17 cellular contexts compared by ENCODE assay signal in genomic region chr2:239346676-239347075, GRCh38. TPM values are rescaled to one million over a fixed set of nuclear protein-coding genes. Genes with fewer than 3 reads are reported as not detected.
DNase-seq lines count a peak whose midpoint lies in the region; ATAC-seq, FAIRE-seq and TF ChIP-seq lines count a peak whose summit lies in the region.
"Had no signal": no experiment of that assay in that cellular context is flagged by ENCODE, and none has a peak within 500 bp of the region (broad histone marks: within the 10 kb centered on the region; RNA-seq: fewer than 3 reads in every experiment).

No MANE protein-coding gene starts in this region.

- H3K18ac ChIP-seq in mesendoderm (ENCODE audit: low read length) = no peak overlapping the region

- no peak overlapping the region for H2AK5ac ChIP-seq in mesendoderm (ENCODE audit: low read length)

- ATAC-seq in HepG2 = no peak
- no peak for ATAC-seq in right lobe of liver
- no peak for ATAC-seq in HG02678 (IDR thresholded peaks at IDR 0.05; ENCODE audit: unreplicated experiment)

- no peak overlapping the region for H2AFZ ChIP-seq in HepG2 (ENCODE audit: low read length)

- no peak overlapping the region for H4K5ac ChIP-seq in mesendoderm (ENCODE audit: low read length)

- no peak overlapping the region for H3K56ac ChIP-seq in mesendoderm (ENCODE audit: low read length)

- in situ Hi-C loops in HepG2 (cut with HindIII; ENCODE audit: extremely low pct_ligation_motif_present, low pct_unique_long_range_greater_than_20kb) = no loop called here

- H3K27ac ChIP-seq in HepG2 (ENCODE audit: extremely low read length, insufficient read depth, low read length) = no peak overlapping the region
- H3K27ac ChIP-seq in right lobe of liver = no peak overlapping the region
- H3K27ac ChIP-seq in mesendoderm (ENCODE audit: low read depth, low read length) = no peak overlapping the region
- peak overlapping the region; percentile 83 for H3K27ac ChIP-seq in rectal smooth muscle tissue (ENCODE audit: low read depth, low read length)
- H3K27ac ChIP-seq: 22Rv1, BLaER1 had no signal

- no TSS peak for BruUV-seq in HepG2 (replicated peaks; lab: Mats Ljungman, UMichigan)

- no peak overlapping the region for H3K4me3 ChIP-seq in HepG2 (replicated peaks in 1 of 3; ENCODE audit: insufficient read depth in 1 of 3, low read depth in 2 of 3, low read length in 3 of 3)
- H3K4me3 ChIP-seq in right lobe of liver = no peak overlapping the region
- H3K4me3 ChIP-seq in mesendoderm (ENCODE audit: low read length) = no peak overlapping the region
- H3K4me3 ChIP-seq in rectal smooth muscle tissue (ENCODE audit: low read length) = peak overlapping the region; percentile 51
- H3K4me3 ChIP-seq: BLaER1 had no signal

- no peak overlapping the region for H2BK15ac ChIP-seq in mesendoderm (replicated peaks; ENCODE audit: low read depth)

- no peaks in the 10 kb centered on the region for H3K9me3 ChIP-seq in HepG2 (ENCODE audit: low read length)
- H3K9me3 ChIP-seq in right lobe of liver = no peaks in the 10 kb centered on the region
- H3K9me3 ChIP-seq: BLaER1, Caco-2 had no signal

- POLR2A ChIA-PET in HepG2 (lab: Yijun Ruan, JAX) = no interaction called here

- CTCF ChIA-PET in HepG2 (lab: Yijun Ruan, JAX; ENCODE audit: low intra/inter-chr PET ratio, low total read pairs) = no interaction called here

- H3K79me2 ChIP-seq in HepG2 (ENCODE audit: insufficient read depth, low read length) (peaks cover 25% of the 10 kb centered on the region), mesendoderm (ENCODE audit: control insufficient read depth, insufficient read depth, low read length) (peaks cover 23% of the 10 kb centered on the region)

- H3K4me1 ChIP-seq in HepG2 (ENCODE audit: insufficient read depth, low read length) (no peaks in the 10 kb centered on the region), right lobe of liver (no peaks in the 10 kb centered on the region), mesendoderm (ENCODE audit: control insufficient read depth, low read depth, low read length) (no peaks in the 10 kb centered on the region), rectal smooth muscle tissue (ENCODE audit: control insufficient read depth, insufficient read depth, low read length) (peaks cover 46% of the 10 kb centered on the region)
- H3K4me1 ChIP-seq: Caco-2 had no signal

- H3K4me2 ChIP-seq in HepG2 (ENCODE audit: low read depth, low read length) (no peak overlapping the region), mesendoderm (ENCODE audit: low read length) (no peak overlapping the region)
- H3K4me2 ChIP-seq: BLaER1 had no signal

- no peaks in the 10 kb centered on the region for H3K27me3 ChIP-seq in HepG2 (ENCODE audit: control insufficient read depth in 1 of 2, insufficient read depth in 2 of 2, low read length in 2 of 2)
- H3K27me3 ChIP-seq in right lobe of liver = no peaks in the 10 kb centered on the region
- H3K27me3 ChIP-seq in mesendoderm (ENCODE audit: insufficient read depth, low read length, poor library complexity) = no peaks in the 10 kb centered on the region
- H3K27me3 ChIP-seq in rectal smooth muscle tissue (ENCODE audit: control insufficient read depth, insufficient read depth, low read length) = no peaks in the 10 kb centered on the region
- H3K27me3 ChIP-seq: BLaER1 had no signal

- no peak overlapping the region for H2BK120ac ChIP-seq in mesendoderm (ENCODE audit: low read depth, low read length)

- FAIRE-seq in HepG2 (lab: Jason Lieb, UNC) (peak; percentile 85), urothelium cell line (lab: Jason Lieb, UNC) (peak; percentile 95)
- FAIRE-seq: GM19239 had no signal

- TF ChIP-seq POLR2A in HepG2 (IDR thresholded peaks at IDR 0.05; ENCODE audit: insufficient read depth in 1 of 2, low read depth in 2 of 2, low read length in 2 of 2) = no peak
- TF ChIP-seq POLR2A in right lobe of liver (IDR thresholded peaks at IDR 0.05) = no peak

- H3K36me3 ChIP-seq in HepG2 (replicated peaks in 1 of 2; ENCODE audit: control insufficient read depth in 1 of 2, insufficient read depth in 2 of 2, low read length in 2 of 2) (peaks cover 8 to 21% of the 10 kb centered on the region in 2 experiments), right lobe of liver (peaks cover 0 to 3% (median 0%) of the 10 kb centered on the region in 4 donors), mesendoderm (ENCODE audit: control insufficient read depth, insufficient read depth, low read length) (no peaks in the 10 kb centered on the region), rectal smooth muscle tissue (ENCODE audit: control insufficient read depth, insufficient read depth, low read length) (no peaks in the 10 kb centered on the region)

- H3K9ac ChIP-seq in HepG2 (ENCODE audit: insufficient read depth, low read depth, low read length) = no peak overlapping the region
- no peak overlapping the region for H3K9ac ChIP-seq in mesendoderm (ENCODE audit: low read length)
- H3K9ac ChIP-seq in rectal smooth muscle tissue (ENCODE audit: low read length) = no peak overlapping the region
- H3K9ac ChIP-seq: BLaER1 had no signal

- no peak overlapping the region for H3K4ac ChIP-seq in mesendoderm (ENCODE audit: low read depth, low read length)

- H4K20me1 ChIP-seq in HepG2 (ENCODE audit: insufficient read depth, low read length) = peaks cover 9% of the 10 kb centered on the region; the same call in 1 of the 2 replicates

- TF ChIP-seq EP300 in HepG2 (IDR thresholded peaks at IDR 0.05; ENCODE audit: low read depth in 2 of 2, low read length in 2 of 2) (no peak), HepG2 (CRISPR knock-in tag; IDR thresholded peaks at IDR 0.05; ENCODE audit: borderline replicate concordance) (no peak)

- intact Hi-C loops in HepG2 (cut with micrococcal nuclease; ENCODE audit: unreplicated experiment) (loop anchor here (1.0 kb wide), 1 partner anchor 16 kb away; no protein-coding TSS in a partner anchor), right lobe of liver (cut with DNase I) (no loop called here)

- TF ChIP-seq RAD21 in HepG2 (CRISPR knock-in tag; IDR thresholded peaks at IDR 0.05) = no peak

- no peak overlapping the region for H2BK5ac ChIP-seq in mesendoderm (ENCODE audit: low read length)

- peak overlapping the region; percentile 45 for H3K23ac ChIP-seq in mesendoderm (ENCODE audit: low read length)

- TF ChIP-seq CTCF in HepG2 (CRISPR knock-in tag; IDR thresholded peaks at IDR 0.05) = no peak
- TF ChIP-seq CTCF in right lobe of liver (IDR thresholded peaks at IDR 0.05) = no peak

- no peak overlapping the region for H4K8ac ChIP-seq in mesendoderm (ENCODE audit: low read depth, low read length)

- no peak for DNase-seq in HepG2 (ENCODE audit: low spot score)
- no peak for DNase-seq in right lobe of liver
- no peak for DNase-seq in mesendoderm
- DNase-seq in urothelium cell line (ENCODE audit: low spot score) = no peak
- no peak for DNase-seq in activated CD4-positive, alpha-beta T cell treated with anti-CD3 and anti-CD28 coated beads for 48 hours
- no peak for DNase-seq in cerebellum (ENCODE audit: low spot score)
- DNase-seq: AML-193; Caco-2; CD8-positive, alpha-beta memory T cell; GF-D8; GOT3; HCEC 1CT had no signal

- peaks cover 18% of the 10 kb centered on the region for H3K79me1 ChIP-seq in mesendoderm (ENCODE audit: low read length)

- WGBS in HepG2 (ENCODE audit: low lambda C conversion rate) = 95% methylated on average over 4 of the region's 4 CpGs
- WGBS in right lobe of liver (ENCODE audit: insufficient coverage, low coverage, low lambda C conversion rate, missing lambda C conversion rate) = 90% methylated on average over 4 of the region's 4 CpGs
- 100% methylated on average over 4 of the region's 4 CpGs for WGBS in mesendoderm (ENCODE audit: extremely low coverage, insufficient coverage, low lambda C conversion rate)

TF ChIP-seq in HepG2, 621 proteins besides CTCF, POLR2A, EP300 and RAD21 (continues in another document):
- TF ChIP-seq PLRG1 (conservative IDR thresholded peaks at IDR 0.05) = peak; percentile 77; the same call in 1 of the 2 replicates

RNA-seq across cellular contexts. Expression of gene HDAC4, which starts 54.1 kb away (rescaled TPM):
- total RNA-seq in HepG2 (2016; rRNA removed; fragmentation: Illumina TruSeq; extraction: Trizol) = 9.1 and 10.1 TPM in 2 replicates
- total RNA-seq in HepG2 (2016; cell fraction: cytosol; rRNA removed; fragmentation: Illumina TruSeq; extraction: Trizol; ENCODE audit: low read depth) = 19.0 and 23.2 TPM in 2 replicates
- total RNA-seq in HepG2 (2016; cell fraction: insoluble cytoplasmic fraction; rRNA removed; fragmentation: Illumina TruSeq; extraction: Trizol) = 8.7 and 10.2 TPM in 2 replicates
- 8.0 and 11.2 TPM in 2 replicates for total RNA-seq in HepG2 (2016; cell fraction: membrane; rRNA removed; fragmentation: Illumina TruSeq; extraction: Trizol)
- 14.9 and 20.4 TPM in 2 replicates for total RNA-seq in HepG2 (2016; cell fraction: nucleus; rRNA removed; fragmentation: Illumina TruSeq; extraction: Trizol)
- polyA plus RNA-seq in HepG2 (2011; rRNA removed) = 11.5 and 11.9 TPM in 2 replicates
- polyA plus RNA-seq in HepG2 (2011; cell fraction: cytosol; rRNA removed) = 6.8 and 7.6 TPM in 2 replicates
- polyA plus RNA-seq in HepG2 (2011; cell fraction: nucleus; rRNA removed) = 60.5 and 78.4 TPM in 2 replicates
- polyA plus RNA-seq in HepG2 (2012) = 8.7 and 10.7 TPM in 2 replicates
- 0.57 and 0.92 TPM in 2 replicates for polyA plus RNA-seq in HepG2 (2016; cell fraction: cytosol; fragmentation: Illumina TruSeq; extraction: Trizol; ENCODE audit: low read depth)
- 5.1 and 7.0 TPM in 2 replicates for polyA plus RNA-seq in HepG2 (2016; cell fraction: insoluble cytoplasmic fraction; fragmentation: Illumina TruSeq; extraction: Trizol; ENCODE audit: low read depth)
- polyA plus RNA-seq in HepG2 (2016; cell fraction: membrane; fragmentation: Illumina TruSeq; extraction: Trizol; ENCODE audit: low read depth) = 1.6 and 2.5 TPM in 2 replicates
- polyA plus RNA-seq in HepG2 (2016; cell fraction: nucleus; fragmentation: Illumina TruSeq; extraction: Trizol; ENCODE audit: insufficient read depth, low read depth) = 12.4 and 16.1 TPM in 2 replicates
- 27.5 and 29.0 TPM in 2 replicates for polyA minus RNA-seq in HepG2 (2011; rRNA and poly(A)+ RNA removed; ENCODE audit: low replicate concordance)
- polyA minus RNA-seq in HepG2 (2011; cell fraction: cytosol; rRNA and poly(A)+ RNA removed) = 10.9 and 14.4 TPM in 2 replicates
- 64.9 and 80.1 TPM in 2 replicates for polyA minus RNA-seq in HepG2 (2011; cell fraction: nucleus; rRNA and poly(A)+ RNA removed)
- total RNA-seq in right lobe of liver = 10 to 100 TPM in 5 of 6 experiments, 1 to 10 TPM in 1; 8.9 to 22.4 (median 14.7) TPM
- polyA plus RNA-seq in mesendoderm (2013, experiment 1 of 2) = 14.4 TPM
- 12.7 TPM for polyA plus RNA-seq in mesendoderm (2013, experiment 2 of 2)
- 38.8 TPM for total RNA-seq in cerebellum
